14 cellular contexts compared by ENCODE assay signal in genomic region chr14:54593860-54594259, GRCh38. TPM values are rescaled to one million over a fixed set of nuclear protein-coding genes. Genes with fewer than 3 reads are reported as not detected.
DNase-seq lines count a peak whose midpoint lies in the region; ATAC-seq and TF ChIP-seq lines count a peak whose summit lies in the region.
"Had no signal": no experiment of that assay in that cellular context is flagged by ENCODE, and none has a peak within 500 bp of the region (broad histone marks: within the 10 kb centered on the region; RNA-seq: fewer than 3 reads in every experiment).

No MANE protein-coding gene starts in this region.

- CTCF ChIA-PET in IMR-90 (lab: Yijun Ruan, JAX): interaction anchor here (0.8 kb wide), 1 partner anchor 18 kb away, joined by 3 read pairs; no protein-coding TSS in a partner anchor

- no peak for TF ChIP-seq RAD21 in IMR-90 (IDR thresholded peaks at IDR 0.05; ENCODE audit: low read length)

- H2BK5ac ChIP-seq in IMR-90 (ENCODE audit: low read depth, low read length, poor library complexity, severe bottlenecking) (peak overlapping the region; percentile 33), mesenchymal stem cell (ENCODE audit: low read depth, low read length, poor library complexity, severe bottlenecking) (no peak overlapping the region)

- H2AK5ac ChIP-seq in IMR-90 (ENCODE audit: low read depth, low read length) (no peak overlapping the region), mesenchymal stem cell (ENCODE audit: low read length, severe bottlenecking) (no peak overlapping the region)

- H3K36me3 ChIP-seq in IMR-90 (ENCODE audit: control insufficient read depth, insufficient read depth, low read length): no peaks in the 10 kb centered on the region; the same call in 1 of the 2 replicates
- no peaks in the 10 kb centered on the region for H3K36me3 ChIP-seq in mesenchymal stem cell (ENCODE audit: control insufficient read depth in 1 of 2, insufficient read depth in 2 of 2, low read depth in 1 of 2, low read length in 2 of 2)
- no peaks in the 10 kb centered on the region for H3K36me3 ChIP-seq in ovary
- H3K36me3 ChIP-seq: left lung, stomach had no signal

- no peak for TF ChIP-seq EP300 in ovary (IDR thresholded peaks at IDR 0.05)

- ATAC-seq in IMR-90 (ENCODE audit: low read depth) (peak; percentile 16; the same call in 1 of the 2 replicates), GM19395 (IDR thresholded peaks at IDR 0.05; ENCODE audit: unreplicated experiment) (no peak)
- ATAC-seq: left lung had no signal

- H2BK12ac ChIP-seq in mesenchymal stem cell (ENCODE audit: low read length in 2 of 2): no peak overlapping the region

- peak; percentile 57 for DNase-seq in Daoy (ENCODE audit: low read depth)
- peak; percentile 72 for DNase-seq in IMR-90
- DNase-seq in astrocyte of the spinal cord (ENCODE audit: low read depth, low spot score): peak; percentile 55
- peak; percentile 47 for DNase-seq in mesenchymal stem cell
- no peak for DNase-seq in NCI-H446 (lab: John Stamatoyannopoulos, UW)
- no peak for DNase-seq in ovary
- no peak for DNase-seq in dedifferentiated amniotic fluid mesenchymal stem cell (ENCODE audit: extremely low spot score)
- DNase-seq: activated gamma-delta T cell, KG1, left lung, NCI-H146, NCI-H446 treated with DMSO at 0.1 percent for 48 hours, stomach had no signal

- no peak overlapping the region for H3K56ac ChIP-seq in IMR-90 (ENCODE audit: extremely low read depth, insufficient read depth, low read length)

- no peak overlapping the region for H2BK20ac ChIP-seq in IMR-90 (ENCODE audit: low read depth, low read length)

- no peak overlapping the region for H2AK9ac ChIP-seq in IMR-90 (replicated peaks; ENCODE audit: low read depth, low read length, poor library complexity)

- intact Hi-C loops in IMR-90 (cut with micrococcal nuclease) (no loop called here), ovary (cut with DNase I) (no loop called here)

- TF ChIP-seq CTCF in IMR-90 (conservative IDR thresholded peaks at IDR 0.05; ENCODE audit: low read depth, low read length): no peak
- no peak for TF ChIP-seq CTCF in astrocyte of the spinal cord (IDR thresholded peaks at IDR 0.05; ENCODE audit: low read depth, low read length)
- no peak for TF ChIP-seq CTCF in ovary (IDR thresholded peaks at IDR 0.05)

- POLR2A ChIA-PET in IMR-90 (lab: Charles Lee; ENCODE audit: unreplicated experiment): no interaction called here

- H3K27ac ChIP-seq in IMR-90 (ENCODE audit: insufficient read depth, low read length) (peak overlapping the region; percentile 30; the same call in 1 of the 2 replicates), mesenchymal stem cell (ENCODE audit: low read length, poor library complexity, severe bottlenecking) (peak overlapping the region; percentile 50), ovary (no peak overlapping the region)
- H3K27ac ChIP-seq: left lung, stomach had no signal

- H4K8ac ChIP-seq in IMR-90 (ENCODE audit: low read depth in 2 of 2, low read length in 2 of 2) (no peak overlapping the region), mesenchymal stem cell (ENCODE audit: low read length) (no peak overlapping the region)

- no peak overlapping the region for H3K4me3 ChIP-seq in IMR-90 (ENCODE audit: insufficient read depth, low read depth, low read length)
- H3K4me3 ChIP-seq in astrocyte of the spinal cord (ENCODE audit: low read depth, low read length): no peak overlapping the region
- H3K4me3 ChIP-seq in mesenchymal stem cell (ENCODE audit: insufficient read depth in 1 of 2, low read depth in 1 of 2, low read length in 2 of 2): no peak overlapping the region
- H3K4me3 ChIP-seq in ovary: no peak overlapping the region
- H3K4me3 ChIP-seq: left lung, stomach had no signal

- TF ChIP-seq POLR2A in IMR-90 (IDR thresholded peaks at IDR 0.05; ENCODE audit: low read depth, low read length) (no peak), ovary (IDR thresholded peaks at IDR 0.05) (no peak)

- no peak overlapping the region for H3K23ac ChIP-seq in IMR-90 (ENCODE audit: low read depth, low read length)
- H3K23ac ChIP-seq in mesenchymal stem cell (ENCODE audit: low read length in 2 of 2): no peak overlapping the region

- H3K9me1 ChIP-seq in IMR-90 (ENCODE audit: insufficient read depth, low read length): peaks cover 38% of the 10 kb centered on the region

- WGBS in IMR-90 (ENCODE audit: extremely low coverage in 2 of 2, insufficient read length in 1 of 2), 2 experiments: no CpG with 5 or more reads among the region's 1 CpG
- 17% methylated on average over 1 of the region's 1 CpG for WGBS in mesenchymal stem cell
- WGBS in ovary, 3 donors: 76 to 93% (median 79%) methylated on average over 1 of the region's 1 CpG

- H3K9ac ChIP-seq in IMR-90 (ENCODE audit: low read depth, low read length) (no peak overlapping the region), mesenchymal stem cell (ENCODE audit: low read length) (no peak overlapping the region)

- peak overlapping the region; percentile 30; the same call in 1 of the 2 replicates for H3K4ac ChIP-seq in IMR-90 (ENCODE audit: low read depth, low read length)
- no peak overlapping the region for H3K4ac ChIP-seq in mesenchymal stem cell (ENCODE audit: low read depth in 1 of 2, low read length in 2 of 2)

- H2AFZ ChIP-seq in IMR-90 (replicated peaks; ENCODE audit: low read length, poor library complexity) (no peak overlapping the region), mesenchymal stem cell (ENCODE audit: low read depth, low read length) (no peak overlapping the region)

- H3K79me1 ChIP-seq in IMR-90 (ENCODE audit: low read depth in 1 of 2, low read length in 2 of 2): peaks cover 11 to 84% of the 10 kb centered on the region in 2 experiments
- H3K79me1 ChIP-seq in mesenchymal stem cell (replicated peaks; ENCODE audit: low read length, poor library complexity, severe bottlenecking): peaks cover 10% of the 10 kb centered on the region

- BruUV-seq in IMR-90 (replicated peaks; lab: Mats Ljungman, UMichigan): no TSS peak

- no peak overlapping the region for H4K5ac ChIP-seq in IMR-90 (ENCODE audit: low read depth, low read length)

- in situ Hi-C loops in IMR-90 (cut with MboI; ENCODE audit: low sequenced_read_pairs): no loop called here
- in situ Hi-C loops in astrocyte of the spinal cord (cut with HindIII; ENCODE audit: low sequenced_read_pairs): no loop called here

- H4K91ac ChIP-seq in IMR-90 (ENCODE audit: insufficient read depth, low read depth, low read length) (no peak overlapping the region), mesenchymal stem cell (ENCODE audit: low read length) (no peak overlapping the region)

- H3K9me3 ChIP-seq in IMR-90 (ENCODE audit: control insufficient read depth, insufficient read depth, low read length) (no peaks in the 10 kb centered on the region), mesenchymal stem cell (ENCODE audit: control insufficient read depth, low read length) (no peaks in the 10 kb centered on the region), ovary (no peaks in the 10 kb centered on the region)
- H3K9me3 ChIP-seq: left lung, stomach had no signal

- H3K18ac ChIP-seq in IMR-90 (ENCODE audit: low read depth, low read length) (no peak overlapping the region), mesenchymal stem cell (ENCODE audit: low read depth in 1 of 2, low read length in 2 of 2) (no peak overlapping the region)

- H2BK120ac ChIP-seq in IMR-90 (ENCODE audit: low read depth, low read length): 0 out of 2 replicates have a peak overlapping the region, but pooled peaks have one; percentile 35
- no peak overlapping the region for H2BK120ac ChIP-seq in mesenchymal stem cell (ENCODE audit: low read depth, low read length)

- peak overlapping the region; percentile 33 for H3K4me2 ChIP-seq in IMR-90 (ENCODE audit: low read depth, low read length)
- no peak overlapping the region for H3K4me2 ChIP-seq in mesenchymal stem cell (ENCODE audit: low read length, poor library complexity, severe bottlenecking)

- H3K4me1 ChIP-seq in IMR-90 (ENCODE audit: control insufficient read depth, insufficient read depth, low read length) (peaks cover 15% of the 10 kb centered on the region), mesenchymal stem cell (ENCODE audit: control insufficient read depth, insufficient read depth, low read depth, low read length) (peaks cover 13% of the 10 kb centered on the region), ovary (ENCODE audit: insufficient read depth) (no peaks in the 10 kb centered on the region)

- dilution Hi-C loops in IMR-90 (cut with HindIII; ENCODE audit: low sequenced_read_pairs, unreplicated experiment): no loop called here

- peaks cover 61% of the 10 kb centered on the region for H4K20me1 ChIP-seq in IMR-90 (ENCODE audit: insufficient read depth, low read length)

- H2BK15ac ChIP-seq in IMR-90 (ENCODE audit: low read depth, low read length): no peak overlapping the region
- no peak overlapping the region for H2BK15ac ChIP-seq in mesenchymal stem cell (ENCODE audit: low read depth, poor library complexity, severe bottlenecking)

- H3K27me3 ChIP-seq in IMR-90 (ENCODE audit: control insufficient read depth, insufficient read depth, low read length) (no peaks in the 10 kb centered on the region), mesenchymal stem cell (ENCODE audit: control insufficient read depth in 1 of 2, insufficient read depth in 1 of 2, low read length in 2 of 2) (no peaks in the 10 kb centered on the region), ovary (no peaks in the 10 kb centered on the region)
- H3K27me3 ChIP-seq: left lung, stomach had no signal

- H3K14ac ChIP-seq in IMR-90 (replicated peaks; ENCODE audit: low read depth, low read length): 0 out of 2 replicates have a peak overlapping the region, but pooled peaks have one; percentile 11
- no peak overlapping the region for H3K14ac ChIP-seq in mesenchymal stem cell (ENCODE audit: low read length in 2 of 2)

TF ChIP-seq in IMR-90, 13 proteins besides CTCF, POLR2A, EP300 and RAD21 (continues in another document):
- TF ChIP-seq NFE2L2 (IDR thresholded peaks at IDR 0.05; ENCODE audit: low read depth, low read length) (no peak), CEBPB (IDR thresholded peaks at IDR 0.05; ENCODE audit: low read depth, low read length) (no peak), USF2 (IDR thresholded peaks at IDR 0.05; ENCODE audit: low read depth, low read length) (no peak), RCOR1 (IDR thresholded peaks at IDR 0.05; ENCODE audit: insufficient replicate concordance, low read length) (no peak)

RNA-seq across cellular contexts. Expression of gene SAMD4A, which starts 26.9 kb away (rescaled TPM):
- 14.4 and 17.8 TPM in 2 replicates for total RNA-seq in Daoy (2014; rRNA removed; shearing (Covaris generic))
- 36.7 and 38.2 TPM in 2 replicates for total RNA-seq in IMR-90 (2012; rRNA removed)
- 20.0 and 22.9 TPM in 2 replicates for polyA plus RNA-seq in IMR-90 (2012; rRNA removed)
- 9.1 and 12.2 TPM in 2 replicates for polyA plus RNA-seq in IMR-90 (2012; cell fraction: cytosol; rRNA removed)
- 27.3 and 38.9 TPM in 2 replicates for polyA plus RNA-seq in IMR-90 (2012; cell fraction: nucleus; rRNA removed; ENCODE audit: low replicate concordance)
- polyA plus RNA-seq in mesenchymal stem cell (2013, experiment 1 of 2): 21.1 TPM
- polyA plus RNA-seq in mesenchymal stem cell (2013, experiment 2 of 2): 21.2 TPM
- total RNA-seq in ovary: 10 to 100 TPM in 2 of 7 donors, 1 to 10 TPM in 5; 4.6 to 22.4 (median 7.3) TPM
- polyA plus RNA-seq in ovary: 10 to 100 TPM in 1 of 2 donors, 1 to 10 TPM in 1; 2.3 to 13.0 TPM

Comparison
In these comparisons a context has a peak if more than half of its experiments do, and no peak if none do; other contexts are left out.
1. DNase-seq: peak in Daoy (single experiment), IMR-90 (single experiment), astrocyte of the spinal cord (single experiment) and mesenchymal stem cell (single experiment); none in NCI-H446 (0 of 2), ovary (0 of 5) and dedifferentiated amniotic fluid mesenchymal stem cell (single experiment).
2. H3K27ac ChIP-seq: peak in IMR-90 (single experiment) and mesenchymal stem cell (single experiment); none in ovary (0 of 2).